Comparison of ENCODE assay signal across 8 cellular contexts in genomic region chr17:48671697-48672171, GRCh38. TPM values are rescaled to one million over a fixed set of nuclear protein-coding genes. Genes with fewer than 3 reads are reported as not detected.
A peak's percentile ranks its signal among the peaks of the same experiment; 100 is the strongest.
DNase-seq lines count a peak whose midpoint lies in the region; ATAC-seq and TF ChIP-seq lines count a peak whose summit lies in the region.

No MANE protein-coding gene starts in this region.

- peak overlapping the region; percentile 15 for H3K4me3 ChIP-seq in HL-60 (replicated peaks; ENCODE audit: insufficient read depth, low read length)
- no peak overlapping the region for H3K4me3 ChIP-seq in OCI-LY7 (ENCODE audit: low read depth, low read length, poor library complexity, severe bottlenecking)
- peak overlapping the region; percentile 44 for H3K4me3 ChIP-seq in fibroblast of mammary gland (ENCODE audit: control insufficient read depth, low read depth, low read length)
- no peak overlapping the region for H3K4me3 ChIP-seq in naive thymus-derived CD4-positive, alpha-beta T cell (ENCODE audit: low read length)

- peak overlapping the region; percentile 35 for H3K27ac ChIP-seq in C4-2B
- no peak overlapping the region for H3K27ac ChIP-seq in HL-60 (replicated peaks)
- no peak overlapping the region for H3K27ac ChIP-seq in OCI-LY7 (ENCODE audit: low read depth, low read length, poor library complexity, severe bottlenecking)
- H3K27ac ChIP-seq in naive thymus-derived CD4-positive, alpha-beta T cell (ENCODE audit: low read depth, low read length) = no peak overlapping the region

- intact Hi-C loops in OCI-LY7 (cut with micrococcal nuclease; ENCODE audit: unreplicated experiment) = loop anchor here (2.0 kb wide), 1 partner anchor 207 kb away; no protein-coding TSS in a partner anchor
- intact Hi-C loops in naive thymus-derived CD4-positive, alpha-beta T cell (cut with micrococcal nuclease) = loop anchor here (1.0 to 2.0 kb wide), 4 partner anchors 120 to 361 kb away; no protein-coding TSS in a partner anchor

- peaks cover 43% of the 10 kb centered on the region for H3K27me3 Mint-ChIP-seq in activated T-cell treated with anti-CD3 and anti-CD28 coated beads, Interleukin-2, amount 50 U/mL, for 4 hours (ENCODE audit: low read depth)
- peaks cover 28 to 54% (median 42%) of the 10 kb centered on the region in 5 donors for H3K27me3 Mint-ChIP-seq in naive thymus-derived CD4-positive, alpha-beta T cell

- peak; percentile 10 to 33 for DNase-seq in HL-60 (ENCODE audit: low read depth in 1 of 2, low spot score in 1 of 2)
- peak; percentile 38 for DNase-seq in OCI-LY7 (ENCODE audit: low spot score)
- DNase-seq in activated T-cell treated with anti-CD3 and anti-CD28 coated beads, Interleukin-2, amount 50 U/mL, for 4 hours = peak; percentile 69
- peak; percentile 71 for DNase-seq in fibroblast of mammary gland (ENCODE audit: low read depth)
- peak; percentile 42 to 70 (median 60) for DNase-seq in naive thymus-derived CD4-positive, alpha-beta T cell
- peak; percentile 55 for DNase-seq in stimulated activated CD8-positive, alpha-beta memory T cell treated with anti-CD3 and anti-CD28 coated beads, Interleukin-7, amount 100 ng/mL, for 24 hours (ENCODE audit: low read depth)

- no peaks in the 10 kb centered on the region for H4K20me1 ChIP-seq in OCI-LY7 (ENCODE audit: insufficient read depth, low read length)

- peak overlapping the region; percentile 48 for H3K4me3 Mint-ChIP-seq in activated T-cell treated with anti-CD3 and anti-CD28 coated beads, Interleukin-2, amount 50 U/mL, for 4 hours
- H3K4me3 Mint-ChIP-seq in naive thymus-derived CD4-positive, alpha-beta T cell = peak overlapping the region in 8 of 10 donors; percentile 16 to 62 (median 54)

- TF ChIP-seq CTCF in C4-2B (conservative IDR thresholded peaks at IDR 0.05) (peak; percentile 97), HL-60 (IDR thresholded peaks at IDR 0.05; ENCODE audit: insufficient read depth, low read length) (peak; percentile 80), OCI-LY7 (conservative IDR thresholded peaks at IDR 0.05; ENCODE audit: low read length) (peak; percentile 85), fibroblast of mammary gland (conservative IDR thresholded peaks at IDR 0.05; ENCODE audit: control insufficient read depth, insufficient read depth, low read depth, low read length) (peak; percentile 91)

- H3K36me3 ChIP-seq in OCI-LY7 (ENCODE audit: insufficient read depth, low read length) = no peaks in the 10 kb centered on the region
- no peaks in the 10 kb centered on the region for H3K36me3 ChIP-seq in naive thymus-derived CD4-positive, alpha-beta T cell (ENCODE audit: control insufficient read depth in 2 of 3, insufficient read depth in 3 of 3, low read length in 3 of 3)

- H3K9me3 Mint-ChIP-seq in activated T-cell treated with anti-CD3 and anti-CD28 coated beads, Interleukin-2, amount 50 U/mL, for 4 hours = no peaks in the 10 kb centered on the region
- no peaks in the 10 kb centered on the region for H3K9me3 Mint-ChIP-seq in naive thymus-derived CD4-positive, alpha-beta T cell

- no peaks in the 10 kb centered on the region for H3K9me2 ChIP-seq in OCI-LY7 (ENCODE audit: insufficient read depth, low read length)

- H3K4me1 ChIP-seq in OCI-LY7 (ENCODE audit: insufficient read depth, low read length, poor library complexity, severe bottlenecking) = no peaks in the 10 kb centered on the region
- no peaks in the 10 kb centered on the region for H3K4me1 ChIP-seq in naive thymus-derived CD4-positive, alpha-beta T cell (ENCODE audit: control insufficient read depth in 2 of 2, insufficient read depth in 2 of 2, low read length in 2 of 2)

- H3K27ac Mint-ChIP-seq in naive thymus-derived CD4-positive, alpha-beta T cell = no peak overlapping the region

- H3K9me3 ChIP-seq in OCI-LY7 (ENCODE audit: low read length) = no peaks in the 10 kb centered on the region
- no peaks in the 10 kb centered on the region for H3K9me3 ChIP-seq in naive thymus-derived CD4-positive, alpha-beta T cell (ENCODE audit: control insufficient read depth in 2 of 3, low read length in 3 of 3)

- peak; percentile 62 to 79 for ATAC-seq in activated T-cell treated with anti-CD3 and anti-CD28 coated beads, Interleukin-2, amount 50 U/mL, for 4 hours
- peak; percentile 90 for ATAC-seq in naive thymus-derived CD4-positive, alpha-beta T cell
- ATAC-seq in GM21367 (IDR thresholded peaks at IDR 0.05; ENCODE audit: unreplicated experiment) = no peak

- CTCF ChIA-PET in OCI-LY7 (lab: Charles Lee; ENCODE audit: unreplicated experiment) = no interaction called here
- CTCF ChIA-PET in naive thymus-derived CD4-positive, alpha-beta T cell (lab: Charles Lee) = interaction anchor here (1.5 to 2.8 kb wide), 2 partner anchors 207 to 213 kb away, joined by 4 to 11 read pairs; no protein-coding TSS in a partner anchor

- POLR2A ChIA-PET in OCI-LY7 (lab: Charles Lee) = no interaction called here
- POLR2A ChIA-PET in naive thymus-derived CD4-positive, alpha-beta T cell (lab: Charles Lee) = no interaction called here

- H3K4me2 ChIP-seq in OCI-LY7 (ENCODE audit: low read length) = no peak overlapping the region

- H3K79me2 ChIP-seq in OCI-LY7 (ENCODE audit: insufficient read depth, low read depth, low read length) = no peaks in the 10 kb centered on the region

- 0 out of 2 replicates have a peak overlapping the region, but pooled peaks have one; percentile 42 for H2AFZ ChIP-seq in OCI-LY7 (ENCODE audit: low read length)

- no peaks in the 10 kb centered on the region for H3K36me3 Mint-ChIP-seq in activated T-cell treated with anti-CD3 and anti-CD28 coated beads, Interleukin-2, amount 50 U/mL, for 4 hours (ENCODE audit: insufficient read depth)
- H3K36me3 Mint-ChIP-seq in naive thymus-derived CD4-positive, alpha-beta T cell = no peaks in the 10 kb centered on the region

- peaks cover 5% of the 10 kb centered on the region for H3K4me1 Mint-ChIP-seq in activated T-cell treated with anti-CD3 and anti-CD28 coated beads, Interleukin-2, amount 50 U/mL, for 4 hours (ENCODE audit: low read depth)
- H3K4me1 Mint-ChIP-seq in naive thymus-derived CD4-positive, alpha-beta T cell = peaks cover 0 to 7% (median 5%) of the 10 kb centered on the region in 7 donors

- no TSS peak for BruUV-seq in OCI-LY7 (replicated peaks; lab: Mats Ljungman, UMichigan)

- H3K27me3 ChIP-seq in HL-60 (ENCODE audit: insufficient read depth, poor library complexity, severe bottlenecking) = peaks cover 6% of the 10 kb centered on the region
- H3K27me3 ChIP-seq in naive thymus-derived CD4-positive, alpha-beta T cell (ENCODE audit: control insufficient read depth in 2 of 2, insufficient read depth in 2 of 2, low read length in 2 of 2) = no peaks in the 10 kb centered on the region

RNA-seq across cellular contexts. Expression of gene HOXB9, which starts 45.6 kb away (rescaled TPM):
- not detected in 2 replicates for total RNA-seq in OCI-LY7 (2014; rRNA removed; shearing (Covaris generic))
- total RNA-seq in OCI-LY7 (2022) = not detected in 2 replicates
- total RNA-seq in activated T-cell treated with anti-CD3 and anti-CD28 coated beads, Interleukin-2, amount 50 U/mL, for 4 hours = 1 to 10 TPM in 2 of 3 donors, under 1 TPM in 1; 0.63 to 1.4 (median 1.2) TPM
- under 1 TPM in 3 of 5 experiments, not detected in 2; 0.12 to 0.24 (median 0.16) TPM for total RNA-seq in naive thymus-derived CD4-positive, alpha-beta T cell
- not detected for polyA plus RNA-seq in naive thymus-derived CD4-positive, alpha-beta T cell

RNA-seq across cellular contexts. Expression of gene PRAC1, which starts 50.6 kb away (rescaled TPM):
- total RNA-seq in OCI-LY7 (2014; rRNA removed; shearing (Covaris generic)) = not detected in 2 replicates
- not detected in 2 replicates for total RNA-seq in OCI-LY7 (2022)
- not detected for total RNA-seq in activated T-cell treated with anti-CD3 and anti-CD28 coated beads, Interleukin-2, amount 50 U/mL, for 4 hours
- total RNA-seq in naive thymus-derived CD4-positive, alpha-beta T cell = not detected
- not detected for polyA plus RNA-seq in naive thymus-derived CD4-positive, alpha-beta T cell

RNA-seq across cellular contexts. Expression of gene PRAC2, which starts 51.3 kb away (rescaled TPM):
- not detected in 2 replicates for total RNA-seq in OCI-LY7 (2014; rRNA removed; shearing (Covaris generic))
- total RNA-seq in OCI-LY7 (2022) = not detected in 2 replicates
- not detected for total RNA-seq in activated T-cell treated with anti-CD3 and anti-CD28 coated beads, Interleukin-2, amount 50 U/mL, for 4 hours
- total RNA-seq in naive thymus-derived CD4-positive, alpha-beta T cell = not detected
- not detected for polyA plus RNA-seq in naive thymus-derived CD4-positive, alpha-beta T cell

RNA-seq across cellular contexts. Expression of gene HOXB8, which starts 56.6 kb away (rescaled TPM):
- not detected in 2 replicates for total RNA-seq in OCI-LY7 (2014; rRNA removed; shearing (Covaris generic))
- total RNA-seq in OCI-LY7 (2022) = not detected in 2 replicates
- total RNA-seq in activated T-cell treated with anti-CD3 and anti-CD28 coated beads, Interleukin-2, amount 50 U/mL, for 4 hours = under 1 TPM in 2 of 3 donors, not detected in 1; 0.14 to 0.18 TPM
- total RNA-seq in naive thymus-derived CD4-positive, alpha-beta T cell = not detected
- polyA plus RNA-seq in naive thymus-derived CD4-positive, alpha-beta T cell = not detected

RNA-seq across cellular contexts. Expression of gene HOXB13, which starts 56.8 kb away (rescaled TPM):
- total RNA-seq in OCI-LY7 (2014; rRNA removed; shearing (Covaris generic)) = not detected in 2 replicates
- not detected in 2 replicates for total RNA-seq in OCI-LY7 (2022)
- under 1 TPM in 1 of 3 donors, not detected in 2; 0.11 TPM for total RNA-seq in activated T-cell treated with anti-CD3 and anti-CD28 coated beads, Interleukin-2, amount 50 U/mL, for 4 hours
- not detected for total RNA-seq in naive thymus-derived CD4-positive, alpha-beta T cell
- not detected for polyA plus RNA-seq in naive thymus-derived CD4-positive, alpha-beta T cell

Comparison
In these comparisons a context has a peak if more than half of its experiments do, and no peak if none do; other contexts are left out.
1. H3K4me3 ChIP-seq: peak in HL-60 (single experiment) and fibroblast of mammary gland (single experiment); none in OCI-LY7 (single experiment) and naive thymus-derived CD4-positive, alpha-beta T cell (single experiment).
2. Peak in every context shown above with its lines, with median percentiles within 50 percentile points of each other: CTCF ChIP-seq and DNase-seq.